ENCODE assay signal across 14 cellular contexts in the genomic region with DNA sequence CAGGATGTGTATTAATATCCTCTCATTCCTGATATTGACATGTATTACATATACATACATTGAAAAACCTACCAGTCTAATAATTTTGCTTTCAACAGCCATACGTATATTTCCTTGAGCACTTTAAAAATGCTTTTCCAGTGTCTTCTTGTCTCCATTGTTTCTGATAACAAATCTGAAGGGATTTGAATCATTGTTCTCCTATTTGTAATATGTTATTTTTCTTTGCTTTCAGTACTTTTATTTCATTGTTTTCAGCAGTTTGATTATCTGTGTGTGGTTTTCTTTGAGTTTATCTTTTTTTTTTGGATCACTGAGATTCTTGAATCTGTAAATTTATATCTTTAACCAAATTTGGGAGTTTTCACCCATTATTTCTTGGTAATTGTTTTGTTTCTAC.
DNase-seq lines count a peak whose midpoint lies in the region; ATAC-seq, FAIRE-seq and TF ChIP-seq lines count a peak whose summit lies in the region.
"Had no signal": no experiment of that assay in that cellular context is flagged by ENCODE, and none has a peak within 500 bp of the region (broad histone marks: within the 10 kb centered on the region; RNA-seq: fewer than 3 reads in every experiment).

No MANE protein-coding gene starts in this region.

- no peak overlapping the region for H2AFZ ChIP-seq in KMS-11 (ENCODE audit: low read depth)
- H2AFZ ChIP-seq in K562 (ENCODE audit: low read depth, low read length), result no peak overlapping the region
- H2AFZ ChIP-seq: GM23248 had no signal

- peaks cover 1% of the 10 kb centered on the region; the same call in 1 of the 2 replicates for H3K9me3 ChIP-seq in K562 (replicated peaks; ENCODE audit: control insufficient read depth, insufficient read depth, low read depth, low read length)
- H3K9me3 ChIP-seq: HAP-1 had no signal

- no TSS peak for BruUV-seq in K562 (replicated peaks; lab: Mats Ljungman, UMichigan)

- H3K79me2 ChIP-seq in KMS-11 (ENCODE audit: insufficient read depth, low read depth) (peaks cover 24% of the 10 kb centered on the region; the same call in 1 of the 2 replicates), K562 (ENCODE audit: control insufficient read depth, insufficient read depth, low read length) (no peaks in the 10 kb centered on the region)

- H3K27me3 ChIP-seq in KMS-11 (ENCODE audit: insufficient read depth, low read depth), result no peaks in the 10 kb centered on the region
- H3K27me3 ChIP-seq in K562 (ENCODE audit: control insufficient read depth in 2 of 2, insufficient read depth in 2 of 2, low read length in 2 of 2), result no peaks in the 10 kb centered on the region
- H3K27me3 ChIP-seq: BLaER1 had no signal

- H4K20me1 ChIP-seq in KMS-11 (ENCODE audit: insufficient read depth) (no peaks in the 10 kb centered on the region), K562 (replicated peaks; ENCODE audit: control insufficient read depth, insufficient read depth, low read length) (no peaks in the 10 kb centered on the region)
- H4K20me1 ChIP-seq: BLaER1 had no signal

- ATAC-seq in K562, result no peak
- ATAC-seq: A549; CD8-positive, alpha-beta T cell; GM12878 had no signal

- peak overlapping the region; percentile 63 for H3K27ac ChIP-seq in KMS-11
- no peak overlapping the region for H3K27ac ChIP-seq in K562 (ENCODE audit: extremely low read depth, low read depth, low read length)
- H3K27ac ChIP-seq: A549, BLaER1, GM23248 had no signal

- peak; percentile 79 for FAIRE-seq in D721Med (lab: Jason Lieb, UNC)
- no peak for FAIRE-seq in K562 (lab: Jason Lieb, UNC)
- FAIRE-seq: A549, GM12878 had no signal

- TF ChIP-seq EP300 in K562 (IDR thresholded peaks at IDR 0.05; ENCODE audit: low read length), result no peak

- 95% methylated on average over 1 of the region's 1 CpG for WGBS in K562 (ENCODE audit: insufficient coverage, low coverage, missing lambda C conversion rate)

- no peak overlapping the region for H3K4me3 ChIP-seq in KMS-11 (IDR thresholded peaks at IDR 0.05; ENCODE audit: insufficient read depth, low read depth, low read length)
- no peak overlapping the region for H3K4me3 ChIP-seq in K562
- H3K4me3 ChIP-seq: A549, BLaER1, GM23248, HAP-1 had no signal

- intact Hi-C loops in K562 (cut with micrococcal nuclease), result no loop called here

- no peaks in the 10 kb centered on the region for H3K9me1 ChIP-seq in K562 (ENCODE audit: control insufficient read depth, insufficient read depth, low read length)

- H3K9ac ChIP-seq in KMS-11 (no peak overlapping the region), K562 (ENCODE audit: insufficient read depth in 1 of 2, low read depth in 2 of 2, low read length in 2 of 2) (no peak overlapping the region)
- H3K9ac ChIP-seq: BLaER1, GM23248 had no signal

- POLR2A ChIA-PET in K562 (lab: Yijun Ruan, JAX), result no interaction called here

- in situ Hi-C loops in K562 (cut with MboI), result no loop called here

- peak overlapping the region; percentile 63 for H3K4me2 ChIP-seq in KMS-11
- no peak overlapping the region for H3K4me2 ChIP-seq in K562 (ENCODE audit: insufficient read depth, low read length)
- H3K4me2 ChIP-seq: A549, BLaER1 had no signal

- no peak for TF ChIP-seq POLR2A in K562 (conservative IDR thresholded peaks at IDR 0.05)

- H3K36me3 ChIP-seq in KMS-11 (ENCODE audit: insufficient read depth) (peaks cover 10% of the 10 kb centered on the region; the same call in 1 of the 2 replicates), K562 (ENCODE audit: control insufficient read depth, insufficient read depth, low read length) (peaks cover 30% of the 10 kb centered on the region; the same call in 2 of the 3 replicates)
- H3K36me3 ChIP-seq: HAP-1 had no signal

- DNase-seq in D721Med (ENCODE audit: insufficient read length, low spot score), result no peak
- DNase-seq in K562 (ENCODE audit: extremely low read depth in 1 of 4, low spot score in 3 of 4), result no peak
- DNase-seq in activated T-cell treated with anti-CD3 and anti-CD28 coated beads for 4 hours, result no peak
- DNase-seq in DMS79 (lab: John Stamatoyannopoulos, UW), result no peak
- no peak for DNase-seq in GF-D8 (lab: John Stamatoyannopoulos, UW)
- DNase-seq in NCI-H146 (lab: John Stamatoyannopoulos, UW), result no peak
- DNase-seq: AML-193; CD8-positive, alpha-beta T cell; GM23248 had no signal

- H3K4me1 ChIP-seq in KMS-11 (ENCODE audit: low read depth, poor library complexity, severe bottlenecking) (peaks cover 42% of the 10 kb centered on the region), K562 (replicated peaks in 1 of 2; ENCODE audit: control insufficient read depth in 2 of 2, insufficient read depth in 2 of 2, low read length in 2 of 2) (no peaks in the 10 kb centered on the region)
- H3K4me1 ChIP-seq: A549, BLaER1, HAP-1 had no signal

- TF ChIP-seq CTCF in D721Med (IDR thresholded peaks at IDR 0.05; ENCODE audit: insufficient read depth, missing control alignments), result no peak
- TF ChIP-seq CTCF in KMS-11 (conservative IDR thresholded peaks at IDR 0.05; ENCODE audit: low read depth, low read length), result no peak
- no peak for TF ChIP-seq CTCF in K562 (IDR thresholded peaks at IDR 0.05 in 2 of 3, conservative IDR thresholded peaks at IDR 0.05 in 1 of 3; ENCODE audit: insufficient read depth in 2 of 3, low read depth in 1 of 3, low read length in 3 of 3)

- CTCF ChIA-PET in K562 (lab: Yijun Ruan, JAX; ENCODE audit: low intra/inter-chr PET ratio), result no interaction called here

- TF ChIP-seq RAD21 in K562 (CRISPR knock-in tag; conservative IDR thresholded peaks at IDR 0.05 in 1 of 2, IDR thresholded peaks at IDR 0.05 in 1 of 2), result no peak

TF ChIP-seq in K562, 482 proteins besides CTCF, POLR2A, EP300 and RAD21:
- TF ChIP-seq CBX3 (IDR thresholded peaks at IDR 0.05; ENCODE audit: borderline replicate concordance in 1 of 2, low read length in 2 of 2) (peak in 1 of 2 experiments; percentile 64; a peak in 1 of 3 replicates), NFXL1 (CRISPR knock-in tag; IDR thresholded peaks at IDR 0.05) (no peak), TRIM28 (IDR thresholded peaks at IDR 0.05) (peak; percentile 25; the same call in 1 of the 2 replicates), POLR2H (tag; IDR thresholded peaks at IDR 0.05; ENCODE audit: low read depth) (0 out of 2 replicates have a peak, but pooled peaks have one; percentile 32), TRIM24 (IDR thresholded peaks at IDR 0.05) (peak in 1 of 2 experiments; percentile 50; a peak in 1 of 4 replicates), ZNF436 (CRISPR knock-in tag; IDR thresholded peaks at IDR 0.05) (no peak)
- TF ChIP-seq, protein P1, sequence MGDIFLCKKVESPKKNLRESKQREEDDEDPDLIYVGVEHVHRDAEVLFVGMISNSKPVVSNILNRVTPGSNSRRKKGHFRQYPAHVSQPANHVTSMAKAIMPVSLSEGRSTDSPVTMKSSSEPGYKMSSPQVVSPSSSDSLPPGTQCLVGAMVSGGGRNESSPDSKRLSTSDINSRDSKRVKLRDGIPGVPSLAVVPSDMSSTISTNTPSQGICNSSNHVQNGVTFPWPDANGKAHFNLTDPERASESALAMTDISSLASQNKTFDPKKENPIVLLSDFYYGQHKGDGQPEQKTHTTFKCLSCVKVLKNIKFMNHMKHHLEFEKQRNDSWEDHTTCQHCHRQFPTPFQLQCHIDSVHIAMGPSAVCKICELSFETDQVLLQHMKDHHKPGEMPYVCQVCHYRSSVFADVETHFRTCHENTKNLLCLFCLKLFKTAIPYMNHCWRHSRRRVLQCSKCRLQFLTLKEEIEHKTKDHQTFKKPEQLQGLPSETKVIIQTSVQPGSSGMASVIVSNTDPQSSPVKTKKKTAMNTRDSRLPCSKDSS (IDR thresholded peaks at IDR 0.05; ENCODE audit: low read depth, partially characterized antibody), result peak; percentile 69
